ENCODE assay signal across 8 cellular contexts in the genomic region with DNA sequence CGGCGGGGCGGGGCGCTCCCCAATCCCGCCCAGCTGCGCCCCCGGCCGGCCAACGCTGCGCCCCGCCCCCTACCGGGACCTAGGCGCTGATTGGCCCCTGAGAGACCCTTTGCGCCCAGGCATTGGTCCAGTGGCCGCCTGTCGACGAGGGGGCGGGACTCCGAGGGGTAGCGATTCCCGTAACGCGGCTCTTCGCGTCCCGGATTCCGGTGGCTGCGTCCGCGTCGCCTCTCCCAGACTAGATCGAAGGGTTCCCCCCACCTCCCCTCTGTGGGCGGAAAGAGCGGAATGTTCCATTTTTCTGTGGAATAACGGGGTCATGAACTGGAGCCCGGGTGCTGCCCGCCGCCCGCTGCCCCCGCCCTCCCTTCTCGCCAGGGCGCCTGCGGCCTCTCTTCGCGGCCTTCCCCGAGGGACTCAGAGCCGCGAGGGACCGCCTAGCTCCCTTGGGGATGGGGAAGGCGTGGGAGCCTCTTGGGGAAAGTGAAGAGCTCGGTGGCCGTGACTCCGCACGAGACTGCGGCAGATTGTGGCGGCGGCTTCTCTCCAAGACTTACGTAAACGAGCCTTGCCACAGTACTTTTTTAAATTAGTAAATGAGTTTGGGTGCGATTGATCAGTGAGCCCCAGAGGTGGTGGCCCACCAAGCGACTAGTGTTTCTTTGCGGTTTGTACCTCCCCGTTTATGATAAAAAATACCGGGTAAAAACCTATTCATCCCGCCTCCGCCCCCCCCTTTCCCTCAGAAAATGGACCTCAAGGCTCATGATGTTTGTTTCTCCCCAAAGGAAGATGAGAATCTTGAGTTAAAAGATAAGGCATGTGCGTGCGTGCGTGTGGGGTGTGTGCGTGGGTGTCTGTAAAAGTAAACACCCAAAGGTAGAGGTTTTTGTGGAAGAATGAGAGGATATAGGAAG. TPM values are rescaled to one million over a fixed set of nuclear protein-coding genes. Genes with fewer than 3 reads are reported as not detected.
A peak's percentile ranks its signal among the peaks of the same experiment; 100 is the strongest.
DNase-seq lines count a peak whose midpoint lies in the region; ATAC-seq, FAIRE-seq and TF ChIP-seq lines count a peak whose summit lies in the region.

No MANE protein-coding gene starts in this region.

- peaks cover 3% of the 10 kb centered on the region for H3K9me3 Mint-ChIP-seq in activated CD8-positive, alpha-beta memory T cell treated with anti-CD3 and anti-CD28 coated beads, Interleukin-2, amount 10 ng/mL, durations not matched to agents 7 days and 5 days (ENCODE audit: low read depth)

- H3K27ac ChIP-seq in H1 (ENCODE audit: low read depth, low read length) (peak overlapping the region; percentile 32; the same call in 1 of the 2 replicates), mesendoderm (ENCODE audit: low read depth, low read length) (peak overlapping the region; percentile 93)

- peak overlapping the region; percentile 93 for H3K27ac Mint-ChIP-seq in activated CD8-positive, alpha-beta memory T cell treated with anti-CD3 and anti-CD28 coated beads, Interleukin-2, amount 10 ng/mL, durations not matched to agents 7 days and 5 days

- H2AFZ ChIP-seq in H1 (ENCODE audit: low read length): no peak overlapping the region

- H2AK5ac ChIP-seq in H1 (ENCODE audit: low read depth, low read length): no peak overlapping the region
- no peak overlapping the region for H2AK5ac ChIP-seq in mesendoderm (ENCODE audit: low read length)

- no peaks in the 10 kb centered on the region for H3K27me3 ChIP-seq in H1 (replicated peaks in 1 of 4; ENCODE audit: control insufficient read depth in 3 of 4, extremely low read depth in 1 of 4, insufficient read depth in 3 of 4, low read length in 3 of 4)
- H3K27me3 ChIP-seq in mesendoderm (ENCODE audit: insufficient read depth, low read length, poor library complexity): no peaks in the 10 kb centered on the region

- CTCF ChIA-PET in activated CD8-positive, alpha-beta memory T cell treated with anti-CD3 and anti-CD28 coated beads, Interleukin-2, amount 10 ng/mL, durations not matched to agents 7 days and 5 days (lab: Charles Lee): interaction anchor here (0.6 to 1.3 kb wide), 3 partner anchors 12 to 92 kb away, joined by 4 to 6 read pairs (median 4); no protein-coding TSS in a partner anchor
- CTCF ChIA-PET in H1 (lab: Charles Lee; ENCODE audit: partially characterized antibody): interaction anchor here (1.5 kb wide), 1 partner anchor 17 kb away, joined by 7 read pairs; no protein-coding TSS in a partner anchor

- no peak overlapping the region for H2BK12ac ChIP-seq in H1 (ENCODE audit: low read depth, low read length)

- H3K27me3 Mint-ChIP-seq in activated CD8-positive, alpha-beta memory T cell treated with anti-CD3 and anti-CD28 coated beads, Interleukin-2, amount 10 ng/mL, durations not matched to agents 7 days and 5 days: peaks cover 5% of the 10 kb centered on the region

- no peaks in the 10 kb centered on the region for H3K79me1 ChIP-seq in H1 (ENCODE audit: low read depth, low read length)
- H3K79me1 ChIP-seq in mesendoderm (ENCODE audit: low read length): peaks cover 2% of the 10 kb centered on the region

- H2BK20ac ChIP-seq in H1 (ENCODE audit: low read length): no peak overlapping the region

- H4K5ac ChIP-seq in H1 (ENCODE audit: insufficient read length, low read depth, low read length) (peak overlapping the region; percentile 18), mesendoderm (ENCODE audit: low read length) (no peak overlapping the region)

- POLR2A ChIA-PET in H1 (lab: Charles Lee; ENCODE audit: partially characterized antibody): interaction anchor here (1.1 to 1.7 kb wide), 2 partner anchors 10 to 1178 kb away, joined by 3 to 8 read pairs; partner anchors contain the start of gene GPBP1

- H3K4ac ChIP-seq in H1 (replicated peaks; ENCODE audit: insufficient read length, low read depth, low read length) (no peak overlapping the region), mesendoderm (ENCODE audit: low read depth, low read length) (peak overlapping the region; percentile 81)

- H3K9ac ChIP-seq in H1 (replicated peaks in 1 of 4; ENCODE audit: extremely low read depth in 1 of 4, low read depth in 3 of 4, low read length in 3 of 4): peak overlapping the region; percentile 56 to 85 (median 64)
- H3K9ac ChIP-seq in mesendoderm (ENCODE audit: low read length): peak overlapping the region; percentile 93

- H2BK15ac ChIP-seq in H1 (ENCODE audit: low read length) (no peak overlapping the region), mesendoderm (replicated peaks; ENCODE audit: low read depth) (no peak overlapping the region)

- TF ChIP-seq EP300 in H1 (IDR thresholded peaks at IDR 0.05; ENCODE audit: borderline replicate concordance in 1 of 2, low read depth in 2 of 2, low read length in 2 of 2): no peak

- H2BK5ac ChIP-seq in H1 (ENCODE audit: low read depth, low read length) (no peak overlapping the region), mesendoderm (ENCODE audit: low read length) (peak overlapping the region; percentile 20)

- TF ChIP-seq RAD21 in H1 (IDR thresholded peaks at IDR 0.05 in 1 of 2, conservative IDR thresholded peaks at IDR 0.05 in 1 of 2; ENCODE audit: low read depth in 2 of 2, low read length in 2 of 2): no peak

- peak overlapping the region; percentile 35 for H4K91ac ChIP-seq in H1 (replicated peaks; ENCODE audit: insufficient read length, low read length)

- H3K14ac ChIP-seq in H1 (ENCODE audit: insufficient read length): no peak overlapping the region

- peak overlapping the region; percentile 93 for H3K4me3 Mint-ChIP-seq in activated CD8-positive, alpha-beta memory T cell treated with anti-CD3 and anti-CD28 coated beads, Interleukin-2, amount 10 ng/mL, durations not matched to agents 7 days and 5 days

- H3K4me1 ChIP-seq in H1 (replicated peaks in 1 of 4; ENCODE audit: control insufficient read depth in 3 of 4, insufficient read depth in 4 of 4, low read length in 3 of 4) (peaks cover 0 to 2% (median 0%) of the 10 kb centered on the region in 4 experiments; a peak in 2 of 7 replicates), mesendoderm (ENCODE audit: control insufficient read depth, low read depth, low read length) (no peaks in the 10 kb centered on the region)

- H3K23ac ChIP-seq in H1 (ENCODE audit: insufficient read length) (no peak overlapping the region), mesendoderm (ENCODE audit: low read length) (peak overlapping the region; percentile 25)

- peak in 1 of 3 experiments; percentile 10; a peak in 1 of 4 replicates for TF ChIP-seq CTCF in H1 (IDR thresholded peaks at IDR 0.05; ENCODE audit: control extremely low read depth in 1 of 3, insufficient read depth in 1 of 3, low read depth in 1 of 3, low read length in 3 of 3)

- DNase-seq in COR-L47 (lab: John Stamatoyannopoulos, UW) (peak; percentile 97), HTR-8/SVneo (ENCODE audit: insufficient read length, low spot score) (peak; percentile 94), NOMO-1 (lab: John Stamatoyannopoulos, UW; ENCODE audit: unreplicated experiment in 2 of 2) (peak; percentile 94 to 97), H1 (ENCODE audit: low read depth in 1 of 2, low spot score in 2 of 2) (peak; percentile 87 to 96), mesendoderm (peak; percentile 98)
- peak; percentile 96 for DNase-seq in activated CD8-positive, alpha-beta memory T cell treated with anti-CD3 and anti-CD28 coated beads, Interleukin-2, amount 10 ng/mL, durations not matched to agents 7 days and 5 days
- DNase-seq in stimulated activated CD8-positive, alpha-beta memory T cell treated with anti-CD3 and anti-CD28 coated beads, Interleukin-15, amount 100 ng/mL, for 1 hour (ENCODE audit: low read depth): peak; percentile 89

- H3K36me3 ChIP-seq in H1 (ENCODE audit: control insufficient read depth in 2 of 4, insufficient read depth in 4 of 4, low read length in 3 of 4) (no peaks in the 10 kb centered on the region), mesendoderm (ENCODE audit: control insufficient read depth, insufficient read depth, low read length) (no peaks in the 10 kb centered on the region)

- peak overlapping the region; percentile 68 to 86 (median 79) for H3K4me3 ChIP-seq in H1 (ENCODE audit: extremely low read depth in 1 of 4, insufficient read depth in 2 of 4, low read depth in 3 of 4, low read length in 4 of 4)
- peak overlapping the region; percentile 65 for H3K4me3 ChIP-seq in mesendoderm (ENCODE audit: low read length)

- H3K36me3 Mint-ChIP-seq in activated CD8-positive, alpha-beta memory T cell treated with anti-CD3 and anti-CD28 coated beads, Interleukin-2, amount 10 ng/mL, durations not matched to agents 7 days and 5 days: peaks cover 16% of the 10 kb centered on the region

- H3K9me3 ChIP-seq in H1 (ENCODE audit: insufficient read depth in 2 of 2, low read depth in 1 of 2, low read length in 1 of 2): no peaks in the 10 kb centered on the region

- peak overlapping the region; percentile 73 for H3K56ac ChIP-seq in H1 (replicated peaks; ENCODE audit: insufficient read length, low read depth, low read length)
- peak overlapping the region; percentile 94 for H3K56ac ChIP-seq in mesendoderm (ENCODE audit: low read length)

- WGBS in H1 (ENCODE audit: extremely low coverage in 1 of 2, insufficient coverage in 1 of 2, insufficient read length in 1 of 2, insufficient replicate concordance in 2 of 2, low coverage in 1 of 2, low lambda C conversion rate in 2 of 2, missing lambda C conversion rate in 1 of 2), 2 experiments: 4% methylated on average over 43 of the region's 70 CpGs; no CpG with 5 or more reads in 1 of the 2 experiments
- WGBS in mesendoderm (ENCODE audit: extremely low coverage, insufficient coverage, low lambda C conversion rate): no CpG with 5 or more reads among the region's 70 CpGs

- H4K8ac ChIP-seq in H1 (ENCODE audit: extremely low read depth, insufficient read depth, low read length) (peak overlapping the region; percentile 73), mesendoderm (ENCODE audit: low read depth, low read length) (peak overlapping the region; percentile 30)

- H3K18ac ChIP-seq in H1 (ENCODE audit: extremely low read depth, low read length): peak overlapping the region; percentile 71
- H3K18ac ChIP-seq in mesendoderm (ENCODE audit: low read length): peak overlapping the region; percentile 78

- peak; percentile 95 for ATAC-seq in GM21381 (IDR thresholded peaks at IDR 0.05; ENCODE audit: unreplicated experiment)
- peak; percentile 99 for ATAC-seq in activated CD8-positive, alpha-beta memory T cell treated with anti-CD3 and anti-CD28 coated beads, Interleukin-2, amount 10 ng/mL, durations not matched to agents 7 days and 5 days

- H3K79me2 ChIP-seq in H1 (ENCODE audit: control insufficient read depth in 1 of 2, insufficient read depth in 2 of 2, low read length in 2 of 2): peaks cover 0 to 18% of the 10 kb centered on the region in 2 experiments; a peak in 1 of 4 replicates
- peaks cover 13% of the 10 kb centered on the region for H3K79me2 ChIP-seq in mesendoderm (ENCODE audit: control insufficient read depth, insufficient read depth, low read length)

- peaks cover 42% of the 10 kb centered on the region for H3K4me1 Mint-ChIP-seq in activated CD8-positive, alpha-beta memory T cell treated with anti-CD3 and anti-CD28 coated beads, Interleukin-2, amount 10 ng/mL, durations not matched to agents 7 days and 5 days

- peak in 1 of 2 experiments; percentile 49; a peak in 2 of 3 replicates for TF ChIP-seq POLR2A in H1 (IDR thresholded peaks at IDR 0.05; ENCODE audit: control extremely low read depth in 1 of 2, low read depth in 2 of 2, low read length in 2 of 2)

- no peak overlapping the region for H2BK120ac ChIP-seq in H1 (replicated peaks; ENCODE audit: low read depth, low read length)
- peak overlapping the region; percentile 47 for H2BK120ac ChIP-seq in mesendoderm (ENCODE audit: low read depth, low read length)

- no peaks in the 10 kb centered on the region for H4K20me1 ChIP-seq in H1 (replicated peaks in 1 of 2; ENCODE audit: control insufficient read depth in 1 of 2, insufficient read depth in 2 of 2, low read length in 2 of 2)

- peak overlapping the region; percentile 79 to 90 for H3K4me2 ChIP-seq in H1 (ENCODE audit: insufficient read depth in 1 of 2, low read depth in 2 of 2, low read length in 2 of 2)
- peak overlapping the region; percentile 11 for H3K4me2 ChIP-seq in mesendoderm (ENCODE audit: low read length)

- FAIRE-seq in HTR-8/SVneo (lab: Jason Lieb, UNC) (peak; percentile 48), H1 (lab: Jason Lieb, UNC) (no peak)

- H3K23me2 ChIP-seq in H1 (ENCODE audit: low read depth, low read length): no peaks in the 10 kb centered on the region

RNA-seq across cellular contexts. Expression of gene IL6ST, which starts 0.5 kb away (rescaled TPM):
- total RNA-seq in activated CD8-positive, alpha-beta memory T cell treated with anti-CD3 and anti-CD28 coated beads, Interleukin-2, amount 10 ng/mL, durations not matched to agents 7 days and 5 days: 10 to 100 TPM; 17.9 to 24.7 TPM
- 9.6 and 11.1 TPM in 2 replicates for total RNA-seq in H1 (2021; fragmentation: NEBNext Ultra II Directional; extraction: Animal tissue kit (Norgen Biotek cat#: 25700))
- 0.82 and 1.4 TPM in 2 replicates for polyA plus RNA-seq in H1 (2011; rRNA removed)
- polyA plus RNA-seq in H1 (2011; cell fraction: cytosol; rRNA removed): 2.0 TPM
- 3.9 TPM for polyA plus RNA-seq in H1 (2011; cell fraction: nucleus; rRNA removed)
- polyA plus RNA-seq in H1 (2012, experiment 1 of 2): 2.1 to 6.1 TPM (median 3.8 TPM) in 4 replicates
- 0.22 TPM for polyA plus RNA-seq in H1 (2012, experiment 2 of 2)
- 8.9 TPM for polyA plus RNA-seq in H1 (2013, experiment 1 of 2)
- polyA plus RNA-seq in H1 (2013, experiment 2 of 2): 9.7 TPM
- 9.2 and 26.1 TPM in 2 replicates for polyA minus RNA-seq in H1 (2011; rRNA and poly(A)+ RNA removed)
- polyA minus RNA-seq in H1 (2011; cell fraction: cytosol; rRNA and poly(A)+ RNA removed): 8.0 TPM
- 20.2 TPM for polyA minus RNA-seq in H1 (2011; cell fraction: nucleus; rRNA and poly(A)+ RNA removed)
- polyA plus RNA-seq in mesendoderm (2013, experiment 1 of 2): 7.6 TPM
- polyA plus RNA-seq in mesendoderm (2013, experiment 2 of 2): 7.3 TPM

Comparison
In these comparisons a context has a peak if more than half of its experiments do, and no peak if none do; other contexts are left out.
1. Peak in every context shown above with its lines: DNase-seq, ATAC-seq, H3K4me3 ChIP-seq and H3K27ac ChIP-seq.